ENCODE assay signal across 18 cellular contexts in genomic region chr5:142979636-142980035, GRCh38.
A peak's percentile ranks its signal among the peaks of the same experiment; 100 is the strongest.
DNase-seq lines count a peak whose midpoint lies in the region; ATAC-seq, FAIRE-seq and TF ChIP-seq lines count a peak whose summit lies in the region.
"Had no signal": no experiment of that assay in that cellular context is flagged by ENCODE, and none has a peak within 500 bp of the region (broad histone marks: within the 10 kb centered on the region; RNA-seq: fewer than 3 reads in every experiment).

No MANE protein-coding gene starts in this region.

- H4K91ac ChIP-seq in IMR-90 (ENCODE audit: insufficient read depth, low read depth, low read length), result no peak overlapping the region; the same call in 1 of the 2 replicates
- no peak overlapping the region for H4K91ac ChIP-seq in H1 (replicated peaks; ENCODE audit: insufficient read length, low read length)

- no peaks in the 10 kb centered on the region for H3K36me3 ChIP-seq in IMR-90 (ENCODE audit: control insufficient read depth, insufficient read depth, low read length)
- no peaks in the 10 kb centered on the region for H3K36me3 ChIP-seq in H1 (ENCODE audit: control insufficient read depth in 2 of 4, insufficient read depth in 4 of 4, low read length in 3 of 4)
- H3K36me3 ChIP-seq in osteoblast (ENCODE audit: insufficient read depth, low read length), result no peaks in the 10 kb centered on the region

- H4K20me1 ChIP-seq in IMR-90 (ENCODE audit: insufficient read depth, low read length) (no peaks in the 10 kb centered on the region), H1 (replicated peaks in 1 of 2; ENCODE audit: control insufficient read depth in 1 of 2, insufficient read depth in 2 of 2, low read length in 2 of 2) (no peaks in the 10 kb centered on the region), osteoblast (ENCODE audit: insufficient read depth, low read length) (no peaks in the 10 kb centered on the region)

- TF ChIP-seq CTCF in IMR-90 (conservative IDR thresholded peaks at IDR 0.05; ENCODE audit: low read depth, low read length) (no peak), H1 (IDR thresholded peaks at IDR 0.05; ENCODE audit: control extremely low read depth in 1 of 3, insufficient read depth in 1 of 3, low read depth in 1 of 3, low read length in 3 of 3) (no peak), osteoblast (IDR thresholded peaks at IDR 0.05; ENCODE audit: extremely low read depth, low read depth, low read length) (no peak)

- H3K18ac ChIP-seq in IMR-90 (ENCODE audit: low read depth, low read length) (no peak overlapping the region), H1 (ENCODE audit: extremely low read depth, low read length) (peak overlapping the region; percentile 4; the same call in 1 of the 2 replicates)

- WGBS in IMR-90 (ENCODE audit: extremely low coverage in 2 of 2, insufficient read length in 1 of 2), 2 experiments, result no CpG with 5 or more reads among the region's 3 CpGs
- 86% methylated on average over 3 of the region's 3 CpGs; no CpG with 5 or more reads in 1 of the 2 experiments for WGBS in H1 (ENCODE audit: extremely low coverage in 1 of 2, insufficient coverage in 1 of 2, insufficient read length in 1 of 2, insufficient replicate concordance in 2 of 2, low coverage in 1 of 2, low lambda C conversion rate in 2 of 2, missing lambda C conversion rate in 1 of 2), 2 experiments

- BruUV-seq in IMR-90 (replicated peaks; lab: Mats Ljungman, UMichigan), result no TSS peak

- no peaks in the 10 kb centered on the region; a peak in 1 of 4 replicates for H3K79me1 ChIP-seq in IMR-90 (ENCODE audit: low read depth in 1 of 2, low read length in 2 of 2)
- H3K79me1 ChIP-seq in H1 (ENCODE audit: low read depth, low read length), result 0 out of 2 replicates have a peak, but pooled peaks cover 2% of the 10 kb centered on the region

- H3K27ac Mint-ChIP-seq in natural killer cell treated with Interleukin-12 subunit alpha and Interleukin-12 subunit beta and Interleukin-15 and Interleukin-18, amount 100 ng/mL, for 72 hours, result peak overlapping the region; percentile 94 to 96
- H3K27ac Mint-ChIP-seq: activated CD4-positive, alpha-beta T cell treated with anti-CD3 and anti-CD28 coated beads, Interleukin-2, amount 10 ng/mL, durations not matched to agents 24 days and 14 days had no signal

- H3K23me2 ChIP-seq in H1 (ENCODE audit: low read depth, low read length), result no peaks in the 10 kb centered on the region

- no peaks in the 10 kb centered on the region for H3K79me2 ChIP-seq in H1 (ENCODE audit: control insufficient read depth in 1 of 2, insufficient read depth in 2 of 2, low read length in 2 of 2)
- no peaks in the 10 kb centered on the region for H3K79me2 ChIP-seq in osteoblast (ENCODE audit: insufficient read depth, low read length)

- H2AK9ac ChIP-seq in IMR-90 (replicated peaks; ENCODE audit: low read depth, low read length, poor library complexity), result no peak overlapping the region

- H3K36me3 Mint-ChIP-seq in natural killer cell treated with Interleukin-12 subunit alpha and Interleukin-12 subunit beta and Interleukin-15 and Interleukin-18, amount 100 ng/mL, for 72 hours, result peaks cover 25% of the 10 kb centered on the region

- H2BK5ac ChIP-seq in IMR-90 (ENCODE audit: low read depth, low read length, poor library complexity, severe bottlenecking), result no peak overlapping the region
- H2BK5ac ChIP-seq in H1 (ENCODE audit: low read depth, low read length), result no peak overlapping the region

- H3K4me3 ChIP-seq in IMR-90 (ENCODE audit: insufficient read depth, low read depth, low read length), result no peak overlapping the region
- H3K4me3 ChIP-seq in H1 (ENCODE audit: extremely low read depth in 1 of 4, insufficient read depth in 2 of 4, low read depth in 3 of 4, low read length in 4 of 4), result no peak overlapping the region
- H3K4me3 ChIP-seq in osteoblast (ENCODE audit: insufficient read depth, low read length), result no peak overlapping the region
- H3K4me3 ChIP-seq: body of pancreas, GM12878 had no signal

- H4K8ac ChIP-seq in IMR-90 (ENCODE audit: low read depth in 2 of 2, low read length in 2 of 2) (no peak overlapping the region), H1 (ENCODE audit: extremely low read depth, insufficient read depth, low read length) (no peak overlapping the region)

- no peak for FAIRE-seq in H1 (lab: Jason Lieb, UNC)
- FAIRE-seq: GM12878 had no signal

- H3K4ac ChIP-seq in IMR-90 (ENCODE audit: low read depth, low read length), result peak overlapping the region; percentile 1; the same call in 1 of the 2 replicates
- no peak overlapping the region for H3K4ac ChIP-seq in H1 (replicated peaks; ENCODE audit: insufficient read length, low read depth, low read length)

- H2BK15ac ChIP-seq in IMR-90 (ENCODE audit: low read depth, low read length), result no peak overlapping the region; the same call in 2 of the 3 replicates
- no peak overlapping the region for H2BK15ac ChIP-seq in H1 (ENCODE audit: low read length)

- H3K4me1 Mint-ChIP-seq in natural killer cell treated with Interleukin-12 subunit alpha and Interleukin-12 subunit beta and Interleukin-15 and Interleukin-18, amount 100 ng/mL, for 72 hours (ENCODE audit: low read depth in 2 of 2), result peaks cover 86 to 90% of the 10 kb centered on the region in 2 donors

- intact Hi-C loops in IMR-90 (cut with micrococcal nuclease), result no loop called here

- no peak overlapping the region for H2BK12ac ChIP-seq in H1 (ENCODE audit: low read depth, low read length)

- no peak overlapping the region for H3K56ac ChIP-seq in IMR-90 (ENCODE audit: extremely low read depth, insufficient read depth, low read length)
- no peak overlapping the region for H3K56ac ChIP-seq in H1 (replicated peaks; ENCODE audit: insufficient read length, low read depth, low read length)

- POLR2A ChIA-PET in IMR-90 (lab: Charles Lee; ENCODE audit: unreplicated experiment), result no interaction called here
- POLR2A ChIA-PET in H1 (lab: Charles Lee; ENCODE audit: partially characterized antibody), result no interaction called here

- H2AK5ac ChIP-seq in IMR-90 (ENCODE audit: low read depth, low read length) (peak overlapping the region; percentile 20; the same call in 1 of the 2 replicates), H1 (ENCODE audit: low read depth, low read length) (no peak overlapping the region)

- no peak overlapping the region for H3K23ac ChIP-seq in IMR-90 (ENCODE audit: low read depth, low read length)
- H3K23ac ChIP-seq in H1 (ENCODE audit: insufficient read length), result no peak overlapping the region

- H3K27ac ChIP-seq in IMR-90 (ENCODE audit: insufficient read depth, low read length), result no peak overlapping the region
- no peak overlapping the region for H3K27ac ChIP-seq in H1 (ENCODE audit: low read depth, low read length)
- no peak overlapping the region for H3K27ac ChIP-seq in osteoblast (ENCODE audit: low read depth, low read length)
- H3K27ac ChIP-seq: body of pancreas had no signal

- no peak for ATAC-seq in IMR-90 (ENCODE audit: low read depth)
- ATAC-seq in natural killer cell treated with Interleukin-12 subunit alpha and Interleukin-12 subunit beta and Interleukin-15 and Interleukin-18, amount 100 ng/mL, for 72 hours, result no peak
- ATAC-seq: body of pancreas; GM12878; left ventricle myocardium superior; naive thymus-derived CD8-positive, alpha-beta T cell had no signal

- H4K5ac ChIP-seq in IMR-90 (ENCODE audit: low read depth, low read length) (no peak overlapping the region), H1 (ENCODE audit: insufficient read length, low read depth, low read length) (no peak overlapping the region)

- peak; percentile 22 for DNase-seq in ELR (ENCODE audit: low read depth)
- no peak for DNase-seq in IMR-90
- DNase-seq in H1 (ENCODE audit: low read depth in 1 of 2, low spot score in 2 of 2), result no peak
- DNase-seq in natural killer cell treated with Interleukin-12 subunit alpha and Interleukin-12 subunit beta and Interleukin-15 and Interleukin-18, amount 100 ng/mL, for 72 hours (ENCODE audit: low spot score), result no peak
- no peak for DNase-seq in COLO829 (ENCODE audit: low spot score)
- no peak for DNase-seq in anterior cingulate cortex (lab: John Stamatoyannopoulos, UW)
- no peak for DNase-seq in osteoblast (ENCODE audit: insufficient read length, low spot score, missing footprints)
- DNase-seq: activated CD4-positive, alpha-beta T cell treated with anti-CD3 and anti-CD28 coated beads, Interleukin-2, amount 10 ng/mL, durations not matched to agents 24 days and 14 days; activated T-cell treated with anti-CD3 and anti-CD28 coated beads, Interleukin-2, amount 50 U/mL, for 1 hour; body of pancreas; C1 segment of cervical spinal cord; hypothalamus; left ventricle myocardium superior; naive thymus-derived CD8-positive, alpha-beta T cell; NCI-H2081; NCI-H774 had no signal

- TF ChIP-seq POLR2A in IMR-90 (IDR thresholded peaks at IDR 0.05; ENCODE audit: low read depth, low read length), result no peak
- TF ChIP-seq POLR2A in H1 (IDR thresholded peaks at IDR 0.05; ENCODE audit: control extremely low read depth in 1 of 2, low read depth in 2 of 2, low read length in 2 of 2), result no peak

- no peak for TF ChIP-seq EP300 in H1 (IDR thresholded peaks at IDR 0.05; ENCODE audit: borderline replicate concordance in 1 of 2, low read depth in 2 of 2, low read length in 2 of 2)

- dilution Hi-C loops in IMR-90 (cut with HindIII; ENCODE audit: low sequenced_read_pairs, unreplicated experiment), result no loop called here

- peak overlapping the region; percentile 38; the same call in 1 of the 2 replicates for H2BK20ac ChIP-seq in IMR-90 (ENCODE audit: low read depth, low read length)
- H2BK20ac ChIP-seq in H1 (ENCODE audit: low read length), result no peak overlapping the region

- H3K9me3 Mint-ChIP-seq in natural killer cell treated with Interleukin-12 subunit alpha and Interleukin-12 subunit beta and Interleukin-15 and Interleukin-18, amount 100 ng/mL, for 72 hours, result peaks cover 9% of the 10 kb centered on the region
- H3K9me3 Mint-ChIP-seq: activated CD4-positive, alpha-beta T cell treated with anti-CD3 and anti-CD28 coated beads, Interleukin-2, amount 10 ng/mL, durations not matched to agents 24 days and 14 days; activated naive CD4-positive, alpha-beta T cell treated with anti-CD3 and anti-CD28 coated beads, Interleukin-2, amount 50 U/mL, for 24 hours had no signal

- peaks cover 32% of the 10 kb centered on the region for H3K9me1 ChIP-seq in IMR-90 (ENCODE audit: insufficient read depth, low read length)

- TF ChIP-seq RAD21 in IMR-90 (IDR thresholded peaks at IDR 0.05; ENCODE audit: low read length) (no peak), H1 (IDR thresholded peaks at IDR 0.05 in 1 of 2, conservative IDR thresholded peaks at IDR 0.05 in 1 of 2; ENCODE audit: low read depth in 2 of 2, low read length in 2 of 2) (no peak)

- no peaks in the 10 kb centered on the region for H3K27me3 Mint-ChIP-seq in natural killer cell treated with Interleukin-12 subunit alpha and Interleukin-12 subunit beta and Interleukin-15 and Interleukin-18, amount 100 ng/mL, for 72 hours
- H3K27me3 Mint-ChIP-seq: activated CD4-positive, alpha-beta T cell treated with anti-CD3 and anti-CD28 coated beads, Interleukin-2, amount 10 ng/mL, durations not matched to agents 24 days and 14 days; activated naive CD4-positive, alpha-beta T cell treated with anti-CD3 and anti-CD28 coated beads, Interleukin-2, amount 50 U/mL, for 24 hours; naive thymus-derived CD8-positive, alpha-beta T cell had no signal

- H2BK120ac ChIP-seq in IMR-90 (ENCODE audit: low read depth, low read length) (peak overlapping the region; percentile 6; the same call in 1 of the 2 replicates), H1 (replicated peaks; ENCODE audit: low read depth, low read length) (no peak overlapping the region)

- H3K9me3 ChIP-seq in IMR-90 (ENCODE audit: control insufficient read depth, insufficient read depth, low read length) (no peaks in the 10 kb centered on the region), H1 (ENCODE audit: insufficient read depth in 2 of 2, low read depth in 1 of 2, low read length in 1 of 2) (no peaks in the 10 kb centered on the region), osteoblast (ENCODE audit: low read depth, low read length) (no peaks in the 10 kb centered on the region)
- H3K9me3 ChIP-seq: body of pancreas had no signal

- H2AFZ ChIP-seq in IMR-90 (replicated peaks; ENCODE audit: low read length, poor library complexity) (no peak overlapping the region), H1 (ENCODE audit: low read length) (no peak overlapping the region), osteoblast (ENCODE audit: low read length) (no peak overlapping the region)

- CTCF ChIA-PET in IMR-90 (lab: Yijun Ruan, JAX) (no interaction called here), H1 (lab: Charles Lee; ENCODE audit: partially characterized antibody) (interaction anchor here (1.2 kb wide), 1 partner anchor 24 kb away, joined by 8 read pairs; no protein-coding TSS in a partner anchor)

- H3K4me2 ChIP-seq in IMR-90 (ENCODE audit: low read depth, low read length) (no peak overlapping the region), H1 (ENCODE audit: insufficient read depth in 1 of 2, low read depth in 2 of 2, low read length in 2 of 2) (no peak overlapping the region), osteoblast (ENCODE audit: insufficient read depth, low read length) (no peak overlapping the region)

- H3K4me1 ChIP-seq in IMR-90 (ENCODE audit: control insufficient read depth, insufficient read depth, low read length) (peaks cover 28% of the 10 kb centered on the region), H1 (replicated peaks in 1 of 4; ENCODE audit: control insufficient read depth in 3 of 4, insufficient read depth in 4 of 4, low read length in 3 of 4) (peaks cover 2 to 13% (median 11%) of the 10 kb centered on the region in 4 experiments), osteoblast (ENCODE audit: insufficient read depth, low read length) (peaks cover 41% of the 10 kb centered on the region)

- H3K4me3 Mint-ChIP-seq in natural killer cell treated with Interleukin-12 subunit alpha and Interleukin-12 subunit beta and Interleukin-15 and Interleukin-18, amount 100 ng/mL, for 72 hours, result peak overlapping the region; percentile 82
- H3K4me3 Mint-ChIP-seq: activated CD4-positive, alpha-beta T cell treated with anti-CD3 and anti-CD28 coated beads, Interleukin-2, amount 10 ng/mL, durations not matched to agents 24 days and 14 days; activated naive CD4-positive, alpha-beta T cell treated with anti-CD3 and anti-CD28 coated beads, Interleukin-2, amount 50 U/mL, for 24 hours; naive thymus-derived CD8-positive, alpha-beta T cell had no signal

- H3K14ac ChIP-seq in IMR-90 (replicated peaks; ENCODE audit: low read depth, low read length), result no peak overlapping the region
- no peak overlapping the region for H3K14ac ChIP-seq in H1 (ENCODE audit: insufficient read length)

- H3K9ac ChIP-seq in IMR-90 (ENCODE audit: low read depth, low read length) (no peak overlapping the region), H1 (replicated peaks in 1 of 4; ENCODE audit: extremely low read depth in 1 of 4, low read depth in 3 of 4, low read length in 3 of 4) (no peak overlapping the region)

- in situ Hi-C loops in IMR-90 (cut with MboI; ENCODE audit: low sequenced_read_pairs), result no loop called here

- H3K27me3 ChIP-seq in IMR-90 (ENCODE audit: control insufficient read depth, insufficient read depth, low read length), result no peaks in the 10 kb centered on the region
- no peaks in the 10 kb centered on the region for H3K27me3 ChIP-seq in H1 (replicated peaks in 1 of 4; ENCODE audit: control insufficient read depth in 3 of 4, extremely low read depth in 1 of 4, insufficient read depth in 3 of 4, low read length in 3 of 4)
- no peaks in the 10 kb centered on the region for H3K27me3 ChIP-seq in osteoblast (ENCODE audit: insufficient read depth, low read length)
- H3K27me3 ChIP-seq: body of pancreas had no signal
